Comparison of ENCODE assay signal across 21 cellular contexts in genomic region chr19:29711584-29712132, GRCh38. TPM values are rescaled to one million over a fixed set of nuclear protein-coding genes. Genes with fewer than 3 reads are reported as not detected.
DNase-seq lines count a peak whose midpoint lies in the region; ATAC-seq and TF ChIP-seq lines count a peak whose summit lies in the region.
"Had no signal": no experiment of that assay in that cellular context is flagged by ENCODE, and none has a peak within 500 bp of the region (broad histone marks: within the 10 kb centered on the region; RNA-seq: fewer than 3 reads in every experiment).

No MANE protein-coding gene starts in this region.

- peaks cover 75% of the 10 kb centered on the region for H3K4me1 Mint-ChIP-seq in activated CD4-positive, alpha-beta T cell treated with anti-CD3 and anti-CD28 coated beads for 36 hours
- peaks cover 88% of the 10 kb centered on the region for H3K4me1 Mint-ChIP-seq in activated naive CD8-positive, alpha-beta T cell treated with anti-CD3 and anti-CD28 coated beads, Interleukin-2, amount 50 U/mL, for 24 hours
- peaks cover 33% of the 10 kb centered on the region for H3K4me1 Mint-ChIP-seq in nephron

- H3K36me3 ChIP-seq in Loucy (ENCODE audit: insufficient read depth, low read length): peaks cover 3% of the 10 kb centered on the region; the same call in 1 of the 2 replicates

- H3K4me3 Mint-ChIP-seq in activated CD4-positive, alpha-beta T cell treated with anti-CD3 and anti-CD28 coated beads for 36 hours: peak overlapping the region; percentile 92
- peak overlapping the region; percentile 84 for H3K4me3 Mint-ChIP-seq in activated naive CD8-positive, alpha-beta T cell treated with anti-CD3 and anti-CD28 coated beads, Interleukin-2, amount 50 U/mL, for 24 hours
- H3K4me3 Mint-ChIP-seq in nephron: peak overlapping the region; percentile 1 to 20 (median 11)
- H3K4me3 Mint-ChIP-seq: HFFc6, nephron progenitor cell had no signal

- H3K4me1 ChIP-seq in Loucy (ENCODE audit: insufficient read depth, low read length, poor library complexity, severe bottlenecking): peaks cover 40% of the 10 kb centered on the region

- no peak overlapping the region for H2AFZ ChIP-seq in Loucy (ENCODE audit: low read length)
- H2AFZ ChIP-seq: hepatocyte, PC-9 had no signal

- no peak for TF ChIP-seq CTCF in Loucy (conservative IDR thresholded peaks at IDR 0.05; ENCODE audit: low read length)
- TF ChIP-seq CTCF in nephron (IDR thresholded peaks at IDR 0.05; ENCODE audit: unreplicated experiment in 3 of 3): no peak

- no peaks in the 10 kb centered on the region for H3K9me3 ChIP-seq in Loucy (ENCODE audit: insufficient read depth, low read depth, low read length)
- H3K9me3 ChIP-seq: BE2C, SJSA1 had no signal

- H4K20me1 ChIP-seq in Loucy (ENCODE audit: insufficient read depth, low read length, poor library complexity, severe bottlenecking): peaks cover 3% of the 10 kb centered on the region

- H3K9me3 Mint-ChIP-seq in activated CD4-positive, alpha-beta T cell treated with anti-CD3 and anti-CD28 coated beads for 36 hours (ENCODE audit: low read depth): no peaks in the 10 kb centered on the region
- no peaks in the 10 kb centered on the region for H3K9me3 Mint-ChIP-seq in activated naive CD8-positive, alpha-beta T cell treated with anti-CD3 and anti-CD28 coated beads, Interleukin-2, amount 50 U/mL, for 24 hours
- H3K9me3 Mint-ChIP-seq in nephron: no peaks in the 10 kb centered on the region
- H3K9me3 Mint-ChIP-seq: HFFc6, nephron progenitor cell had no signal

- no peaks in the 10 kb centered on the region for H3F3A ChIP-seq in Loucy (ENCODE audit: low read depth)

- H3K79me2 ChIP-seq in Loucy (ENCODE audit: insufficient read depth, low read length): peaks cover 62% of the 10 kb centered on the region

- peaks cover 28% of the 10 kb centered on the region for H3K36me3 Mint-ChIP-seq in activated CD4-positive, alpha-beta T cell treated with anti-CD3 and anti-CD28 coated beads for 36 hours (ENCODE audit: low read depth)
- peaks cover 30% of the 10 kb centered on the region for H3K36me3 Mint-ChIP-seq in activated naive CD8-positive, alpha-beta T cell treated with anti-CD3 and anti-CD28 coated beads, Interleukin-2, amount 50 U/mL, for 24 hours (ENCODE audit: low read depth)
- peaks cover 18% of the 10 kb centered on the region for H3K36me3 Mint-ChIP-seq in nephron (ENCODE audit: low read depth)

- CTCF ChIA-PET in activated CD4-positive, alpha-beta T cell treated with anti-CD3 and anti-CD28 coated beads for 36 hours (lab: Charles Lee): interaction anchor here (0.7 to 7.3 kb wide), 7 partner anchors 9 to 309 kb away, joined by 3 to 130 read pairs (median 18); partner anchors contain the start of genes PLEKHF1 and POP4

- H3K9me2 ChIP-seq in Loucy (replicated peaks; ENCODE audit: low read depth, low read length): no peaks in the 10 kb centered on the region

- DNase-seq in activated CD4-positive, alpha-beta T cell treated with anti-CD3 and anti-CD28 coated beads for 36 hours: no peak
- DNase-seq in activated CD4-positive, alpha-beta T cell treated with anti-CD3 and anti-CD28 coated beads, Interleukin-2, amount 50 U/mL, for 48 hours: no peak
- DNase-seq in activated naive CD8-positive, alpha-beta T cell treated with anti-CD3 and anti-CD28 coated beads, Interleukin-2, amount 50 U/mL, for 24 hours: no peak
- no peak for DNase-seq in head of caudate nucleus
- DNase-seq: activated CD4-positive, CD25-positive, alpha-beta regulatory T cell treated with anti-CD3 and anti-CD28 coated beads, Interleukin-2, amount 50 U/mL, for 72 hours; BE2C; DMS153; HFFc6; islet precursor cell; NCI-H1092 treated with DMSO at 0.1 percent for 48 hours; NCI-H82; nephron progenitor cell; PC-9; stimulated activated CD4-positive, alpha-beta T cell treated with anti-CD3 and anti-CD28 coated beads, Interleukin-2, amount 100 ng/mL, for 48 hours had no signal

- peak overlapping the region; percentile 78 for H3K4me2 ChIP-seq in Loucy (ENCODE audit: low read depth, low read length, poor library complexity, severe bottlenecking)
- H3K4me2 ChIP-seq: hepatocyte, PC-9 had no signal

- H3K27me3 ChIP-seq in Loucy (ENCODE audit: insufficient read depth, low read length, poor library complexity, severe bottlenecking): no peaks in the 10 kb centered on the region
- H3K27me3 ChIP-seq: BE2C, hepatocyte, SJSA1 had no signal

- intact Hi-C loops in activated CD4-positive, alpha-beta T cell treated with anti-CD3 and anti-CD28 coated beads for 36 hours (cut with DNase I, micrococcal nuclease): no loop called here
- intact Hi-C loops in head of caudate nucleus (cut with DNase I): loop anchor here (10.0 kb wide), 1 partner anchor 47 kb away; the partner anchor contains the start of gene PLEKHF1

- ATAC-seq in activated CD4-positive, alpha-beta T cell treated with anti-CD3 and anti-CD28 coated beads for 36 hours: no peak
- no peak for ATAC-seq in activated naive CD8-positive, alpha-beta T cell treated with anti-CD3 and anti-CD28 coated beads, Interleukin-2, amount 50 U/mL, for 24 hours
- ATAC-seq in HG03045 (IDR thresholded peaks at IDR 0.05; ENCODE audit: unreplicated experiment) (no peak), GM21786 (IDR thresholded peaks at IDR 0.05; ENCODE audit: unreplicated experiment) (no peak)

- peak overlapping the region; percentile 52 for H3K27ac Mint-ChIP-seq in activated CD4-positive, alpha-beta T cell treated with anti-CD3 and anti-CD28 coated beads for 36 hours
- peak overlapping the region; percentile 92 for H3K27ac Mint-ChIP-seq in activated naive CD8-positive, alpha-beta T cell treated with anti-CD3 and anti-CD28 coated beads, Interleukin-2, amount 50 U/mL, for 24 hours
- no peak overlapping the region for H3K27ac Mint-ChIP-seq in nephron
- H3K27ac Mint-ChIP-seq: HFFc6, nephron progenitor cell had no signal

- H3K9ac ChIP-seq in Loucy (ENCODE audit: low read depth, low read length, poor library complexity, severe bottlenecking): peak overlapping the region; percentile 0

- no peaks in the 10 kb centered on the region for H3K27me3 Mint-ChIP-seq in activated CD4-positive, alpha-beta T cell treated with anti-CD3 and anti-CD28 coated beads for 36 hours
- H3K27me3 Mint-ChIP-seq in activated naive CD8-positive, alpha-beta T cell treated with anti-CD3 and anti-CD28 coated beads, Interleukin-2, amount 50 U/mL, for 24 hours: no peaks in the 10 kb centered on the region
- no peaks in the 10 kb centered on the region for H3K27me3 Mint-ChIP-seq in nephron (ENCODE audit: low read depth)

- POLR2A ChIA-PET in activated CD4-positive, alpha-beta T cell treated with anti-CD3 and anti-CD28 coated beads for 36 hours (lab: Charles Lee): interaction anchor here (0.5 kb wide), 1 partner anchor 104 kb away, joined by 3 read pairs; no protein-coding TSS in a partner anchor

- H3K4me3 ChIP-seq in Loucy (ENCODE audit: low read length, poor library complexity, severe bottlenecking): no peak overlapping the region
- H3K4me3 ChIP-seq: hepatocyte, PC-9, SJSA1, skin epidermis had no signal

RNA-seq across cellular contexts. Expression of gene C19orf12, which starts 3.4 kb away (rescaled TPM):
- 10 to 100 TPM; 26.7 to 35.7 TPM for total RNA-seq in activated CD4-positive, alpha-beta T cell treated with anti-CD3 and anti-CD28 coated beads for 36 hours

RNA-seq across cellular contexts. Expression of gene PLEKHF1, which starts 46.4 kb away (rescaled TPM):
- total RNA-seq in activated CD4-positive, alpha-beta T cell treated with anti-CD3 and anti-CD28 coated beads for 36 hours: 10 to 100 TPM; 25.4 to 26.6 TPM

Comparison
In these comparisons a context has a peak if more than half of its experiments do, and no peak if none do; other contexts are left out.
1. H3K27ac Mint-ChIP-seq: peak in activated CD4-positive, alpha-beta T cell treated with anti-CD3 and anti-CD28 coated beads for 36 hours (single experiment) and activated naive CD8-positive, alpha-beta T cell treated with anti-CD3 and anti-CD28 coated beads, Interleukin-2, amount 50 U/mL, for 24 hours (single experiment); none in nephron (0 of 3).
2. H3K4me3 Mint-ChIP-seq: peak in every context shown above with its lines; median percentile 92 in activated CD4-positive, alpha-beta T cell treated with anti-CD3 and anti-CD28 coated beads for 36 hours; 84 in activated naive CD8-positive, alpha-beta T cell treated with anti-CD3 and anti-CD28 coated beads, Interleukin-2, amount 50 U/mL, for 24 hours; 11 in nephron.